ENCODE assay signal across 8 cellular contexts in genomic region chr1:200620273-200621131, GRCh38. TPM values are rescaled to one million over a fixed set of nuclear protein-coding genes. Genes with fewer than 3 reads are reported as not detected.
DNase-seq lines count a peak whose midpoint lies in the region; ATAC-seq and TF ChIP-seq lines count a peak whose summit lies in the region.

Gene KIF14 (minus strand): TSS chr1:200620751. CDS start chr1:200618723, 2,028 bp downstream.

- peak; percentile 92 for ATAC-seq in GM19043 (IDR thresholded peaks at IDR 0.05; ENCODE audit: low read depth, unreplicated experiment)
- ATAC-seq in HG03354 (IDR thresholded peaks at IDR 0.05; ENCODE audit: poor library complexity, severe bottlenecking, unreplicated experiment) = peak; percentile 94

- no peaks in the 10 kb centered on the region for H3K36me3 ChIP-seq in kidney epithelial cell (ENCODE audit: control insufficient read depth, insufficient read depth, low read length)

- no peaks in the 10 kb centered on the region for H3K27me3 ChIP-seq in kidney epithelial cell (ENCODE audit: control insufficient read depth, insufficient read depth, low read length)

- no peak for TF ChIP-seq CTCF in kidney epithelial cell (IDR thresholded peaks at IDR 0.05; ENCODE audit: insufficient read depth, low read length, poor library complexity, severe bottlenecking)

- peak; percentile 99 for DNase-seq in AG20443 (ENCODE audit: low spot score)
- DNase-seq in NCI-H446 (lab: John Stamatoyannopoulos, UW) = peak; percentile 95
- peak; percentile 80 to 85 (median 82) for DNase-seq in activated CD4-positive, CD25-positive, alpha-beta regulatory T cell (lab: John Stamatoyannopoulos, UW)
- DNase-seq in cerebellar cortex (ENCODE audit: low spot score) = peak; percentile 90
- peak; percentile 42 for DNase-seq in kidney epithelial cell (ENCODE audit: low read depth)
- DNase-seq in stimulated activated CD4-positive, alpha-beta T cell treated with anti-CD3 and anti-CD28 coated beads, Interleukin-1b, Interleukin-23, amount 100 ng/mL, for 1 hour (ENCODE audit: low read depth in 2 of 2) = peak; percentile 65 to 76

- H3K4me3 ChIP-seq in kidney epithelial cell (ENCODE audit: low read depth, low read length) = peak within 1 kb of the TSS; percentile 89

RNA-seq across cellular contexts. Expression of gene KIF14, which starts in this region (rescaled TPM):
- 1.4 and 2.0 TPM in 2 replicates for total RNA-seq in kidney epithelial cell

Comparison
In these comparisons a context has a peak if more than half of its experiments do, and no peak if none do; other contexts are left out.
1. Peak in every context shown above with its lines: DNase-seq, ATAC-seq and H3K4me3 ChIP-seq.
2. DNase-seq: peak in every context shown above with its lines; median percentile 99 in AG20443; 95 in NCI-H446; 90 in cerebellar cortex; 82 in activated CD4-positive, CD25-positive, alpha-beta regulatory T cell; 70 in stimulated activated CD4-positive, alpha-beta T cell treated with anti-CD3 and anti-CD28 coated beads, Interleukin-1b, Interleukin-23, amount 100 ng/mL, for 1 hour; 42 in kidney epithelial cell.